In genomic region chr16:24504467-24505345, GRCh38 we compare ENCODE assay signal across 8 cellular contexts. TPM values are rescaled to one million over a fixed set of nuclear protein-coding genes. Genes with fewer than 3 reads are reported as not detected.
DNase-seq lines count a peak whose midpoint lies in the region; ATAC-seq and TF ChIP-seq lines count a peak whose summit lies in the region.

No MANE protein-coding gene starts in this region.

- POLR2A ChIA-PET in activated naive CD8-positive, alpha-beta T cell treated with anti-CD3 and anti-CD28 coated beads, Interleukin-2, amount 10 ng/mL, durations not matched to agents 7 days and 5 days (lab: Charles Lee) = no interaction called here

- peaks cover 0 to 47% (median 38%) of the 10 kb centered on the region in 7 donors for H3K27me3 ChIP-seq in heart right ventricle

- H3K27me3 Mint-ChIP-seq in activated naive CD8-positive, alpha-beta T cell treated with anti-CD3 and anti-CD28 coated beads, Interleukin-2, amount 10 ng/mL, durations not matched to agents 7 days and 5 days = peaks cover 3% of the 10 kb centered on the region

- peak; percentile 82 for DNase-seq in A172 (ENCODE audit: low spot score)
- DNase-seq in LoVo (ENCODE audit: low spot score) = peak; percentile 58
- DNase-seq in SKM-1 treated with dmso at 0.1 percent for 144 hours (lab: John Stamatoyannopoulos, UW; ENCODE audit: unreplicated experiment) = peak; percentile 36
- peak; percentile 40 for DNase-seq in activated naive CD8-positive, alpha-beta T cell treated with anti-CD3 and anti-CD28 coated beads, Interleukin-2, amount 10 ng/mL, durations not matched to agents 7 days and 5 days
- DNase-seq in heart right ventricle = peak; percentile 15 to 48
- DNase-seq in sciatic nerve (ENCODE audit: low spot score) = peak; percentile 61

- no peaks in the 10 kb centered on the region for H3K36me3 Mint-ChIP-seq in activated naive CD8-positive, alpha-beta T cell treated with anti-CD3 and anti-CD28 coated beads, Interleukin-2, amount 10 ng/mL, durations not matched to agents 7 days and 5 days

- no peaks in the 10 kb centered on the region for H3K36me3 ChIP-seq in heart right ventricle

- intact Hi-C loops in heart right ventricle (cut with DNase I) (loop anchor here in 9 of 10 donors (2.0 to 10.0 kb wide), 8 partner anchors 250 to 710 kb away; partner anchors contain the start of gene CACNG3 (in 2 of the 9)), sciatic nerve (cut with DNase I) (loop anchor here (10.0 kb wide), 2 partner anchors 460 to 770 kb away; no protein-coding TSS in a partner anchor)

- peak overlapping the region; percentile 35 for H3K4me3 Mint-ChIP-seq in activated naive CD8-positive, alpha-beta T cell treated with anti-CD3 and anti-CD28 coated beads, Interleukin-2, amount 10 ng/mL, durations not matched to agents 7 days and 5 days

- TF ChIP-seq CTCF in GM12873 (IDR thresholded peaks at IDR 0.05; ENCODE audit: insufficient read depth, low read depth, low read length, missing control alignments) (peak; percentile 81), heart right ventricle (IDR thresholded peaks at IDR 0.05) (peak; percentile 62 to 82 (median 76))

- H3K27ac ChIP-seq in heart right ventricle = no peak overlapping the region

- H3K9me3 ChIP-seq in heart right ventricle = no peaks in the 10 kb centered on the region

- 41 to 42% methylated on average over 18 of the region's 18 CpGs for WGBS in heart right ventricle, 2 donors

- H3K4me1 ChIP-seq in heart right ventricle = no peaks in the 10 kb centered on the region

- H3K27ac Mint-ChIP-seq in activated naive CD8-positive, alpha-beta T cell treated with anti-CD3 and anti-CD28 coated beads, Interleukin-2, amount 10 ng/mL, durations not matched to agents 7 days and 5 days = no peak overlapping the region

- peaks cover 5% of the 10 kb centered on the region for H3K4me1 Mint-ChIP-seq in activated naive CD8-positive, alpha-beta T cell treated with anti-CD3 and anti-CD28 coated beads, Interleukin-2, amount 10 ng/mL, durations not matched to agents 7 days and 5 days

- ATAC-seq in activated naive CD8-positive, alpha-beta T cell treated with anti-CD3 and anti-CD28 coated beads, Interleukin-2, amount 10 ng/mL, durations not matched to agents 7 days and 5 days (ENCODE audit: low read depth) = peak; percentile 84
- ATAC-seq in heart right ventricle (peak; percentile 55 to 88 (median 71)), sciatic nerve (peak; percentile 86), GM21529 (IDR thresholded peaks at IDR 0.05; ENCODE audit: unreplicated experiment) (no peak)

- no peaks in the 10 kb centered on the region for H3K9me3 Mint-ChIP-seq in activated naive CD8-positive, alpha-beta T cell treated with anti-CD3 and anti-CD28 coated beads, Interleukin-2, amount 10 ng/mL, durations not matched to agents 7 days and 5 days

- H3K4me3 ChIP-seq in heart right ventricle = no peak overlapping the region

RNA-seq across cellular contexts. Expression of gene RBBP6, which starts 34.7 kb away (rescaled TPM):
- total RNA-seq in A172 (2014; rRNA removed; shearing (Covaris generic)) = 11.3 and 24.0 TPM in 2 replicates
- 10 to 100 TPM; 77.2 to 88.9 TPM for total RNA-seq in activated naive CD8-positive, alpha-beta T cell treated with anti-CD3 and anti-CD28 coated beads, Interleukin-2, amount 10 ng/mL, durations not matched to agents 7 days and 5 days
- total RNA-seq in heart right ventricle = 10 to 100 TPM; 26.8 to 50.3 (median 33.1) TPM
- polyA plus RNA-seq in heart right ventricle = 10 to 100 TPM; 18.9 to 35.8 TPM
- 62.4 TPM for total RNA-seq in sciatic nerve

Comparison
In these comparisons a context has a peak if more than half of its experiments do, and no peak if none do; other contexts are left out.
1. DNase-seq: peak in every context shown above with its lines; median percentile 82 in A172; 61 in sciatic nerve; 58 in LoVo; 40 in activated naive CD8-positive, alpha-beta T cell treated with anti-CD3 and anti-CD28 coated beads, Interleukin-2, amount 10 ng/mL, durations not matched to agents 7 days and 5 days; 36 in SKM-1 treated with dmso at 0.1 percent for 144 hours; 32 in heart right ventricle.